1 cellular context compared by ENCODE assay signal in the genomic region with DNA sequence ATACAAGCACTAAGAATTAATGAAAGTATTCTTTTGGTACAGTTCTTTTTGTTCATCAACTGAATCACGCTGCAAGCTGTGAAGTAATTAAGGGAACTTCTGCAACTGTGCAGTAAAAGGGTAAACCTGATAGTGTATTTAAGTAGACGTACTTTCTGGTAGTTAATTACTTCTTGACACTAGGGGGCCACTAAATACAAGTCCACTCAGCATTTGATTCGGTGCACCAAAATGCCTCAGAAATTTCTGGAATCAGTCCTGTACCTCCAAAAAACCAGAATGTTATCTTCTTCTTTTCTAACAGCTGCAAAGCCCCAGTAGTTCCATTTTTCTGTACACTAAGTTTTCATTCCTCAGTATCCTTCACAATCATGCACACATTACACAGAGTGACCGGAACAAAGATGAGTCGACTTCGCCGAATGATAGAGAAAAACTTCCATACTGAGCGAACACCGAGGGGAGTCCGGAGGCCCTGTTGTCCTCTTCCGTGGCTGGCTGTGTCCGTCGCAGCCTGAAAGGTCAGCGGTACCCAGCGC.
TF ChIP-seq lines count a peak whose summit lies in the region.

No MANE protein-coding gene starts in this region.

TF ChIP-seq in A549, 52 proteins besides CTCF, POLR2A, EP300 and RAD21 (continued from another document):
- TF ChIP-seq, protein P1, sequence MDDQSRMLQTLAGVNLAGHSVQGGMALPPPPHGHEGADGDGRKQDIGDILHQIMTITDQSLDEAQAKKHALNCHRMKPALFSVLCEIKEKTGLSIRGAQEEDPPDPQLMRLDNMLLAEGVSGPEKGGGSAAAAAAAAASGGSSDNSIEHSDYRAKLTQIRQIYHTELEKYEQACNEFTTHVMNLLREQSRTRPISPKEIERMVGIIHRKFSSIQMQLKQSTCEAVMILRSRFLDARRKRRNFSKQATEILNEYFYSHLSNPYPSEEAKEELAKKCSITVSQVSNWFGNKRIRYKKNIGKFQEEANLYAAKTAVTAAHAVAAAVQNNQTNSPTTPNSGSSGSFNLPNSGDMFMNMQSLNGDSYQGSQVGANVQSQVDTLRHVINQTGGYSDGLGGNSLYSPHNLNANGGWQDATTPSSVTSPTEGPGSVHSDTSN (IDR thresholded peaks at IDR 0.05) = no peak
